Comparison of ENCODE assay signal across 11 cellular contexts in the genomic region with DNA sequence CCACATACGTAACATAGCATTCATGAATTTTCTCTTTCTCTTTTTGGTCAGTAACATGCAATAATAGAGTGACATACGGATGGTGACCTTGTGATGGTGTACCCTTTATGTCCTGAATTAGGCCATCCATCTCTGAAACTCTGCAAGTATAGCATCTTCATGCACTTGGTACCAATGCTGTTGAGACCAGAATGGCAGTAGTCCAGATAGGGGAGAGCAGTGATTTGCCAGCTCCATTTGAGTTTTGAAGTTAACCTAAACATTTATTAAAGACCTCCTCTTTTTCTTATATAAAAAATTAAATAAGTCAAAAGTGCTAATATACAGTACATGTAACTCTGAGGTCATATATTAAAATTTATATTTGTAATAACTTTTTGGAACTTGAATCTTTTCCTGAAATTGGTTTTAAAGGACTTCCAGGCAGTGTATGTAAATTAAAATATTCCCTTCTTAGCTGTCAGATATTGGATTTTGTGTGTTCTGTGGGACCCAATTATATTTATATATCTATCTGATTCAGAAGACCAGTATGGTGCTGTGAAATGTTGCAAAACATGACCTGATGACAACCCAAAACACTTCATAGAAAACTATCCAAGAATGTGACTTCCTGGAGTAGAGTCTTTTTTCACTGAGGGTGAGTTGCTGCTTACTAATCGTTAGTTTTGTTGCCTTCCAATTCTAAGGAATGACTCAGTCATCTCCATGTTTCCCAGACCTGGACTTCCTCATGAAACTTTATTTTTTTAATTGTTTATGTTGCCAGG. TPM values are rescaled to one million over a fixed set of nuclear protein-coding genes. Genes with fewer than 3 reads are reported as not detected.
A peak's percentile ranks its signal among the peaks of the same experiment; 100 is the strongest.
DNase-seq lines count a peak whose midpoint lies in the region; ATAC-seq, FAIRE-seq and TF ChIP-seq lines count a peak whose summit lies in the region.
"Had no signal": no experiment of that assay in that cellular context is flagged by ENCODE, and none has a peak within 500 bp of the region (broad histone marks: within the 10 kb centered on the region; RNA-seq: fewer than 3 reads in every experiment).

No MANE protein-coding gene starts in this region.

- H4K20me1 ChIP-seq in endothelial cell of umbilical vein (replicated peaks; ENCODE audit: control insufficient read depth, extremely low read depth, insufficient read depth, low read length), result peaks cover 3% of the 10 kb centered on the region

- peak overlapping the region; percentile 90 for H3K4me2 ChIP-seq in endothelial cell of umbilical vein (ENCODE audit: insufficient read depth, low read length)

- BruUV-seq in endothelial cell of umbilical vein (replicated peaks; lab: Mats Ljungman, UMichigan), result TSS peak; percentile 6

- peak overlapping the region; percentile 66 for H3K27ac Mint-ChIP-seq in CD8-positive, alpha-beta T cell
- H3K27ac Mint-ChIP-seq in osteocyte (ENCODE audit: unreplicated experiment), result peak overlapping the region; percentile 95

- H3K4me1 ChIP-seq in CD8-positive, alpha-beta T cell (ENCODE audit: insufficient read depth, low read length), result peaks cover 43% of the 10 kb centered on the region
- peaks cover 58% of the 10 kb centered on the region for H3K4me1 ChIP-seq in endothelial cell of umbilical vein (ENCODE audit: control insufficient read depth, extremely low read depth, insufficient read depth, low read length)

- no peaks in the 10 kb centered on the region for H3K9me1 ChIP-seq in endothelial cell of umbilical vein (replicated peaks; ENCODE audit: control insufficient read depth, extremely low read depth, insufficient read depth, low read length)

- dilution Hi-C loops in endothelial cell of umbilical vein (cut with MboI; ENCODE audit: extremely low pct_ligation_motif_present, low sequenced_read_pairs), result no loop called here

- ATAC-seq in CD8-positive, alpha-beta T cell, result no peak
- no peak for ATAC-seq in HG03025 (IDR thresholded peaks at IDR 0.05; ENCODE audit: low FRiP score, unreplicated experiment)

- H3K4me3 Mint-ChIP-seq in CD8-positive, alpha-beta T cell, result no peak overlapping the region
- H3K4me3 Mint-ChIP-seq in osteocyte (ENCODE audit: unreplicated experiment), result no peak overlapping the region

- H3K36me3 Mint-ChIP-seq in CD8-positive, alpha-beta T cell, result peaks cover 12% of the 10 kb centered on the region
- no peaks in the 10 kb centered on the region for H3K36me3 Mint-ChIP-seq in osteocyte (ENCODE audit: unreplicated experiment)

- H3K27me3 Mint-ChIP-seq in CD8-positive, alpha-beta T cell (ENCODE audit: low read depth), result no peaks in the 10 kb centered on the region
- H3K27me3 Mint-ChIP-seq in osteocyte (ENCODE audit: unreplicated experiment), result no peaks in the 10 kb centered on the region

- FAIRE-seq in endothelial cell of umbilical vein (lab: Jason Lieb, UNC), result peak; percentile 75

- H3K4me3 ChIP-seq in CD8-positive, alpha-beta T cell (ENCODE audit: low read depth, low read length), result no peak overlapping the region
- peak overlapping the region in 2 of 3 experiments; percentile 65 to 90 for H3K4me3 ChIP-seq in endothelial cell of umbilical vein (replicated peaks in 1 of 3; ENCODE audit: insufficient read depth in 1 of 3, low read depth in 1 of 3, low read length in 3 of 3)

- H2AFZ ChIP-seq in endothelial cell of umbilical vein (ENCODE audit: low read depth, low read length), result no peak overlapping the region

- H3K27ac ChIP-seq in CD8-positive, alpha-beta T cell (ENCODE audit: low read depth, low read length), result no peak overlapping the region
- H3K27ac ChIP-seq in endothelial cell of umbilical vein (ENCODE audit: insufficient read depth, low read depth, low read length), result peak overlapping the region; percentile 97

- intact Hi-C loops in CD8-positive, alpha-beta T cell (cut with DNase I, micrococcal nuclease), result loop anchor here (2.0 to 10.0 kb wide), 6 partner anchors 15 to 707 kb away; partner anchors contain the start of genes AMDHD1 (in 2 of the 2), CCDC38 (in 2 of the 2), LTA4H (in 1 of the 2) and NEDD1 (in 1 of the 2)
- intact Hi-C loops in endothelial cell of umbilical vein (cut with micrococcal nuclease), result loop anchor here (1.0 to 5.0 kb wide), 3 partner anchors 12 to 590 kb away; no protein-coding TSS in a partner anchor

- H3K36me3 ChIP-seq in CD8-positive, alpha-beta T cell (ENCODE audit: insufficient read depth, low read length), result no peaks in the 10 kb centered on the region
- peaks cover 0 to 16% of the 10 kb centered on the region in 2 experiments for H3K36me3 ChIP-seq in endothelial cell of umbilical vein (ENCODE audit: control insufficient read depth in 2 of 2, extremely low read depth in 1 of 2, insufficient read depth in 2 of 2, low read length in 2 of 2)

- H3K9me3 Mint-ChIP-seq in CD8-positive, alpha-beta T cell, result no peaks in the 10 kb centered on the region
- no peaks in the 10 kb centered on the region for H3K9me3 Mint-ChIP-seq in osteocyte (ENCODE audit: unreplicated experiment)

- H3K27me3 ChIP-seq in CD8-positive, alpha-beta T cell (ENCODE audit: insufficient read depth, low read length), result no peaks in the 10 kb centered on the region
- no peaks in the 10 kb centered on the region for H3K27me3 ChIP-seq in endothelial cell of umbilical vein (ENCODE audit: control insufficient read depth in 2 of 2, insufficient read depth in 2 of 2, low read length in 2 of 2)

- no peak for TF ChIP-seq CTCF in CD8-positive, alpha-beta T cell (IDR thresholded peaks at IDR 0.05)
- TF ChIP-seq CTCF in endothelial cell of umbilical vein (IDR thresholded peaks at IDR 0.05; ENCODE audit: extremely low read depth in 1 of 2, insufficient read depth in 1 of 2, low read depth in 1 of 2, low read length in 2 of 2), result no peak
- no peak for TF ChIP-seq CTCF in osteocyte (IDR thresholded peaks at IDR 0.05)

- H3K9ac ChIP-seq in endothelial cell of umbilical vein (replicated peaks; ENCODE audit: extremely low read depth, insufficient read depth, low read length), result peak overlapping the region; percentile 100

- peaks cover 76% of the 10 kb centered on the region for H3K79me2 ChIP-seq in endothelial cell of umbilical vein (ENCODE audit: control insufficient read depth, insufficient read depth, low read length)

- POLR2A ChIA-PET in CD8-positive, alpha-beta T cell (lab: Charles Lee), result interaction anchor here (1.0 kb wide), 1 partner anchor 17 kb away, joined by 4 read pairs; no protein-coding TSS in a partner anchor
- POLR2A ChIA-PET in endothelial cell of umbilical vein (lab: Charles Lee), result interaction anchor here (0.8 to 1.5 kb wide), 3 partner anchors 12 to 30 kb away, joined by 3 to 8 read pairs (median 4); no protein-coding TSS in a partner anchor

- CTCF ChIA-PET in CD8-positive, alpha-beta T cell (lab: Charles Lee), result interaction anchor here (1.4 to 1.5 kb wide), 2 partner anchors 11 to 137 kb away, joined by 3 to 4 read pairs; no protein-coding TSS in a partner anchor
- CTCF ChIA-PET in endothelial cell of umbilical vein (lab: Charles Lee), result interaction anchor here (0.9 to 3.5 kb wide), 8 partner anchors 11 to 92 kb away, joined by 3 to 17 read pairs (median 4); no protein-coding TSS in a partner anchor

- DNase-seq in CD8-positive, alpha-beta T cell, result no peak
- DNase-seq in NCI-H69 (lab: John Stamatoyannopoulos, UW), result peak; percentile 30
- DNase-seq in endothelial cell of umbilical vein (ENCODE audit: low read depth, low spot score), result peak; percentile 92
- no peak for DNase-seq in osteocyte (ENCODE audit: extremely low spot score, unreplicated experiment)
- DNase-seq in 8988T, result no peak
- no peak for DNase-seq in NCI-H2107 treated with DMSO at 0.1 percent for 48 hours (lab: John Stamatoyannopoulos, UW; ENCODE audit: unreplicated experiment)
- no peak for DNase-seq in MV-4-11 (lab: John Stamatoyannopoulos, UW)
- DNase-seq: central memory CD4-positive, alpha-beta T cell; NCI-H2171; stimulated activated CD4-positive, alpha-beta T cell treated with anti-CD3 and anti-CD28 coated beads, Interleukin-2, amount 100 ng/mL, for 24 hours had no signal

- TF ChIP-seq POLR2A in endothelial cell of umbilical vein (IDR thresholded peaks at IDR 0.05; ENCODE audit: low read depth, low read length), result no peak

- no peaks in the 10 kb centered on the region for H3K9me3 ChIP-seq in CD8-positive, alpha-beta T cell (ENCODE audit: low read length)
- no peaks in the 10 kb centered on the region for H3K9me3 ChIP-seq in endothelial cell of umbilical vein (replicated peaks; ENCODE audit: control insufficient read depth, insufficient read depth, low read length)

- H3K4me1 Mint-ChIP-seq in CD8-positive, alpha-beta T cell (ENCODE audit: low read depth), result peaks cover 59% of the 10 kb centered on the region
- peaks cover 48% of the 10 kb centered on the region for H3K4me1 Mint-ChIP-seq in osteocyte (ENCODE audit: unreplicated experiment)

TF ChIP-seq in endothelial cell of umbilical vein, 7 proteins besides CTCF, POLR2A, EP300 and RAD21:
- TF ChIP-seq POLR2AphosphoS5 (IDR thresholded peaks at IDR 0.05; ENCODE audit: insufficient read depth, low read depth, low read length) (peak; percentile 69), MYC (IDR thresholded peaks at IDR 0.05; ENCODE audit: low read depth, low read length) (no peak), GATA2 (IDR thresholded peaks at IDR 0.05; ENCODE audit: insufficient read depth, insufficient read length, low read depth, low read length) (peak; percentile 36), EZH2 (IDR thresholded peaks at IDR 0.05; ENCODE audit: borderline replicate concordance, low read depth, low read length, severe bottlenecking) (no peak), JUN (IDR thresholded peaks at IDR 0.05; ENCODE audit: borderline replicate concordance, insufficient read depth, insufficient read length, low read depth) (peak; percentile 88), MAX (IDR thresholded peaks at IDR 0.05; ENCODE audit: insufficient read depth, insufficient read length) (no peak), FOS (IDR thresholded peaks at IDR 0.05; ENCODE audit: borderline replicate concordance, insufficient read depth, low read length) (peak; percentile 91)

RNA-seq across cellular contexts. Expression of gene ELK3, which starts 3.5 kb away (rescaled TPM):
- total RNA-seq in CD8-positive, alpha-beta T cell, result 10 to 100 TPM; 11.2 to 11.6 TPM
- 128 and 132 TPM in 2 replicates for total RNA-seq in endothelial cell of umbilical vein
- 51.4 and 64.8 TPM in 2 replicates for polyA plus RNA-seq in endothelial cell of umbilical vein
- 65.6 and 73.3 TPM in 2 replicates for polyA plus RNA-seq in endothelial cell of umbilical vein (2011; cell fraction: cytosol; rRNA removed)
- 55.3 and 57.1 TPM in 2 replicates for polyA plus RNA-seq in endothelial cell of umbilical vein (2011; cell fraction: nucleus; rRNA removed)
- 123 and 151 TPM in 2 replicates for polyA plus RNA-seq in endothelial cell of umbilical vein (2012)
- polyA minus RNA-seq in endothelial cell of umbilical vein, result 66.8 and 84.1 TPM in 2 replicates
- polyA minus RNA-seq in endothelial cell of umbilical vein (2011; cell fraction: cytosol; rRNA and poly(A)+ RNA removed), result 6.1 TPM
- polyA minus RNA-seq in endothelial cell of umbilical vein (2011; cell fraction: nucleus; rRNA and poly(A)+ RNA removed), result 76.7 and 83.6 TPM in 2 replicates
- 49.3 and 49.5 TPM in 2 replicates for total RNA-seq in osteocyte

Comparison
In these comparisons a context has a peak if more than half of its experiments do, and no peak if none do; other contexts are left out.
1. DNase-seq: peak in NCI-H69 (single experiment) and endothelial cell of umbilical vein (single experiment); none in CD8-positive, alpha-beta T cell (0 of 7), osteocyte (single experiment), 8988T (single experiment), NCI-H2107 treated with DMSO at 0.1 percent for 48 hours (single experiment) and MV-4-11 (single experiment).